In the genomic region with DNA sequence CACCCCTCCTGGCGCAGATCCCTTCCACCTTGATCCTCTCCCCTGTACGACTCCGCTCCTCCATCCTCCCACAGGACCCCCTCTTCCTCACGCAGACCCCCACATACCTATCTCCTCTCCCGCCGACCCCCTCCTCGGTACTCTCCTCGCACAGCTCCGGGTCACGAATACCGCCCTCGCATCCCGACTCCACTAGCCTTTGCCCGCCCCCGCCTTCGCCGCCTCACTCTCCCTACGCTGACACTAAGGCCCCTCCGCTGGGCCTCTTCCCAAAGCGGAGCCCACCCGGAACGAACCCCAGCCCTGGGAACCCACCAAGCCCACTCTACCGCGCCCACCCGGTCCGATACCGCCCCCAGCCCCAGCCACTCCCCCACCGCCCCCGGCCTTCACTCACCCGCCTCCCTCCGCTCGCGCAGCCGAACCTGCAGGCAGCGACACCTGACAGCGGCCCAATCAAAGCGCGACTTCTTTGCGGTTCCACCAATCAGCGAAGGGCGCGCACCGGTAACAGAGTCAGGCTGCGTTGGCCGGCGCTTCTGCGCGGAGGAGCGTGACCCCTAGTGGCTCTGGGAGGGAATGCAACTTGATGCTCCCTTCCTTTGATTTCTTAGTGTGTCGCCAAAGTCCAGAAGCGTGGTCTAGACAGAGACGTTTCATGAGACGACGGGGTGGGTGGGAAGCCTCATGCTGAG, we compare ENCODE assay signal across 10 cellular contexts. TPM values are rescaled to one million over a fixed set of nuclear protein-coding genes. Genes with fewer than 3 reads are reported as not detected.
DNase-seq lines count a peak whose midpoint lies in the region; ATAC-seq, FAIRE-seq and TF ChIP-seq lines count a peak whose summit lies in the region.
"Not testable (repeated sequence)": the region's sequence is repeated elsewhere in the genome, so short reads cannot be mapped to it uniquely, and the experiment has no call there.
"Had no signal": no experiment of that assay in that cellular context is flagged by ENCODE, and none has a peak within 500 bp of the region (broad histone marks: within the 10 kb centered on the region; RNA-seq: fewer than 3 reads in every experiment).

No MANE protein-coding gene starts in this region.

- not testable (repeated sequence) for H3K4me1 ChIP-seq in pancreas

- DNase-seq in activated CD8-positive, alpha-beta T cell treated with anti-CD3 and anti-CD28 coated beads for 36 hours; Right ventricle myocardium superior; pancreas: not testable (repeated sequence)

- H3K4me3 ChIP-seq in pancreas, result not testable (repeated sequence)

- TF ChIP-seq CTCF in activated CD8-positive, alpha-beta T cell treated with anti-CD3 and anti-CD28 coated beads for 36 hours (IDR thresholded peaks at IDR 0.05); pancreas (IDR thresholded peaks at IDR 0.05): not testable (repeated sequence)

- not testable (repeated sequence) for H3K27ac Mint-ChIP-seq in activated CD8-positive, alpha-beta T cell treated with anti-CD3 and anti-CD28 coated beads for 36 hours

- not testable (repeated sequence) for H3K9me3 ChIP-seq in pancreas

- H3K36me3 Mint-ChIP-seq in activated CD8-positive, alpha-beta T cell treated with anti-CD3 and anti-CD28 coated beads for 36 hours (ENCODE audit: low read depth), result not testable (repeated sequence)

- peak; percentile 9 for FAIRE-seq in pancreas (lab: Jason Lieb, UNC)

- peak; percentile 93 for ATAC-seq in GM18498 (IDR thresholded peaks at IDR 0.05; ENCODE audit: unreplicated experiment)
- peak; percentile 86 for ATAC-seq in GM19328 (IDR thresholded peaks at IDR 0.05; ENCODE audit: unreplicated experiment)
- ATAC-seq in GM21723 (IDR thresholded peaks at IDR 0.05; ENCODE audit: unreplicated experiment), result peak; percentile 95
- peak; percentile 93 for ATAC-seq in HG02973 (IDR thresholded peaks at IDR 0.05; ENCODE audit: unreplicated experiment)
- peak; percentile 86 for ATAC-seq in HG03457 (IDR thresholded peaks at IDR 0.05; ENCODE audit: unreplicated experiment)
- peak; percentile 97 for ATAC-seq in activated CD8-positive, alpha-beta T cell treated with anti-CD3 and anti-CD28 coated beads for 36 hours
- peak; percentile 99 for ATAC-seq in Right ventricle myocardium superior (ENCODE audit: poor library complexity)
- ATAC-seq in pancreas, result peak; percentile 88 to 96 (median 94)

- not testable (repeated sequence) for H3K36me3 ChIP-seq in pancreas

- not testable (repeated sequence) for H3K4me1 Mint-ChIP-seq in activated CD8-positive, alpha-beta T cell treated with anti-CD3 and anti-CD28 coated beads for 36 hours (ENCODE audit: low read depth)

- POLR2A ChIA-PET in activated CD8-positive, alpha-beta T cell treated with anti-CD3 and anti-CD28 coated beads for 36 hours (lab: Charles Lee), result not testable (repeated sequence)

- H3K27ac ChIP-seq in pancreas, result not testable (repeated sequence)

- intact Hi-C loops in activated CD8-positive, alpha-beta T cell treated with anti-CD3 and anti-CD28 coated beads for 36 hours (cut with micrococcal nuclease); Right ventricle myocardium superior (cut with DNase I); pancreas (cut with DNase I): not testable (repeated sequence)

- H3K27me3 Mint-ChIP-seq in activated CD8-positive, alpha-beta T cell treated with anti-CD3 and anti-CD28 coated beads for 36 hours, result not testable (repeated sequence)

- WGBS in pancreas, 2 donors, result no CpG with 5 or more reads among the region's 54 CpGs

- CTCF ChIA-PET in activated CD8-positive, alpha-beta T cell treated with anti-CD3 and anti-CD28 coated beads for 36 hours (lab: Charles Lee), result not testable (repeated sequence)

- H3K27me3 ChIP-seq in pancreas, result not testable (repeated sequence)

- H3K4me3 Mint-ChIP-seq in activated CD8-positive, alpha-beta T cell treated with anti-CD3 and anti-CD28 coated beads for 36 hours, result not testable (repeated sequence)

- H3K9me3 Mint-ChIP-seq in activated CD8-positive, alpha-beta T cell treated with anti-CD3 and anti-CD28 coated beads for 36 hours, result not testable (repeated sequence)

RNA-seq across cellular contexts. Expression of gene CKMT1A, which starts 3.9 kb away (rescaled TPM):
- under 1 TPM; 0.32 to 0.38 TPM for total RNA-seq in activated CD8-positive, alpha-beta T cell treated with anti-CD3 and anti-CD28 coated beads for 36 hours
- total RNA-seq in Right ventricle myocardium superior (not detected), pancreas (1 to 10 TPM in 5 of 6 donors, under 1 TPM in 1; 0.93 to 4.6 (median 3.6) TPM)
- polyA plus RNA-seq in pancreas, result 1 to 10 TPM; 2.0 to 6.7 TPM
- total RNA-seq: GM23248 had no signal
- polyA plus RNA-seq: GM23248, liver had no signal

RNA-seq across cellular contexts. Expression of gene CATSPER2, which starts 41.1 kb away (rescaled TPM):
- 1 to 10 TPM; 6.6 to 9.0 TPM for total RNA-seq in activated CD8-positive, alpha-beta T cell treated with anti-CD3 and anti-CD28 coated beads for 36 hours
- total RNA-seq in Right ventricle myocardium superior (1.1 TPM), pancreas (1 to 10 TPM; 1.2 to 4.2 (median 1.9) TPM)
- polyA plus RNA-seq in pancreas, result 1 to 10 TPM; 8.3 to 9.9 TPM
- total RNA-seq: GM23248 had no signal

RNA-seq across cellular contexts. Expression of gene PDIA3, which starts 56.5 kb away (rescaled TPM):
- total RNA-seq in activated CD8-positive, alpha-beta T cell treated with anti-CD3 and anti-CD28 coated beads for 36 hours, result 100 to 1,000 TPM; 213 to 241 TPM
- total RNA-seq in Right ventricle myocardium superior (131 TPM), pancreas (100 to 1,000 TPM; 130 to 290 (median 248) TPM)
- 100 to 1,000 TPM; 144 to 189 TPM for polyA plus RNA-seq in pancreas
